24 cellular contexts compared by ENCODE assay signal in the genomic region with DNA sequence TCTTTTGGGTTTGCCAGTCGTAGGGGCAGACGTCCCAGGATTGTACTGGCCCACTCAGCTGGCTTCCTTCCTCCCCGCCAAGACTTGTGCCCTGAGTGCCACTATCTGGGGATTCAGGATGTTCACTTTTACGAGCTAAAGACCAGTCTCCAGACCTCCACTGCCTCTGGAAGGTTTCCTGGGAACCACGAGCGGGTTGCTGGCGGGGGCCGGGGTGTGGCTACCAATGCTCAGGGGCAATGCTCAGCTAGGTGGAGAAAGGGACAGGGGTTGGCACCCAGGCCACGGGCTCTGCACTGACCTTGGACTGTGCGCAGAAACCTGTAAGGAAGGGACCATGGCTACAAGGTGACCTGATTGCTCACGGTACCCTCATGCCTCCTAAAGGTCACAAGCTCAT. TPM values are rescaled to one million over a fixed set of nuclear protein-coding genes. Genes with fewer than 3 reads are reported as not detected.
DNase-seq lines count a peak whose midpoint lies in the region; ATAC-seq and TF ChIP-seq lines count a peak whose summit lies in the region.
"Had no signal": no experiment of that assay in that cellular context is flagged by ENCODE, and none has a peak within 500 bp of the region (broad histone marks: within the 10 kb centered on the region; RNA-seq: fewer than 3 reads in every experiment).

No MANE protein-coding gene starts in this region.

- H3K4me3 ChIP-seq in prostate gland, result peak overlapping the region; percentile 36 to 38
- H3K4me3 ChIP-seq: ascending aorta; BLaER1 treated with 17β-estradiol and CSF1 and Interleukin-3, amounts not matched to agents 10 nM and 100 nM; tibial nerve had no signal

- H3K9me3 Mint-ChIP-seq in H9, result peaks cover 8 to 9% of the 10 kb centered on the region in 2 experiments
- no peaks in the 10 kb centered on the region for H3K9me3 Mint-ChIP-seq in activated T-helper 17 cell treated with anti-CD3 and anti-CD28 coated beads, Interleukin-2, amount 50 U/mL, for 72 hours
- H3K9me3 Mint-ChIP-seq: activated CD4-positive, alpha-beta memory T cell treated with anti-CD3 and anti-CD28 coated beads for 36 hours had no signal

- peaks cover 6% of the 10 kb centered on the region for H3K4me1 ChIP-seq in H9 (ENCODE audit: insufficient read depth, low read length)
- peaks cover 4% of the 10 kb centered on the region for H3K4me1 ChIP-seq in prostate gland (replicated peaks)

- no peak overlapping the region for H3T11ph ChIP-seq in H9 (ENCODE audit: low read length)

- H4K91ac ChIP-seq in H9 (ENCODE audit: insufficient read length, low read depth, low read length), result no peak overlapping the region

- H3K9ac ChIP-seq in H9 (ENCODE audit: extremely low read depth, insufficient read length, low read length), result no peak overlapping the region
- H3K9ac ChIP-seq: BLaER1 treated with 17β-estradiol and CSF1 and Interleukin-3, amounts not matched to agents 10 nM and 100 nM had no signal

- no peak for ATAC-seq in activated T-helper 17 cell treated with anti-CD3 and anti-CD28 coated beads, Interleukin-2, amount 50 U/mL, for 72 hours (replicated peaks)
- no peak for ATAC-seq in HG03280 (IDR thresholded peaks at IDR 0.05; ENCODE audit: unreplicated experiment)
- ATAC-seq: activated naive CD4-positive, alpha-beta T cell treated with anti-CD3 and anti-CD28 coated beads, Interleukin-2, amount 50 U/mL, for 72 hours; left ventricle myocardium superior had no signal

- no peak overlapping the region for H3K4ac ChIP-seq in H9 (ENCODE audit: low read depth, low read length)

- H3K79me1 ChIP-seq in H9 (ENCODE audit: insufficient read depth, low read depth, low read length, poor library complexity, severe bottlenecking), result no peaks in the 10 kb centered on the region

- no CpG with 5 or more reads among the region's 11 CpGs for WGBS in H9 (ENCODE audit: extremely low coverage, insufficient read length, low lambda C conversion rate)
- WGBS in prostate gland, result 76% methylated on average over 11 of the region's 11 CpGs

- H4K5ac ChIP-seq in H9 (ENCODE audit: insufficient read length, low read depth, low read length), result no peak overlapping the region

- H2BK15ac ChIP-seq in H9 (ENCODE audit: low read depth, low read length), result no peak overlapping the region

- H3K79me2 ChIP-seq in H9 (ENCODE audit: insufficient read depth, low read length), result no peaks in the 10 kb centered on the region

- TF ChIP-seq CTCF in H9 (conservative IDR thresholded peaks at IDR 0.05) (no peak), prostate gland (IDR thresholded peaks at IDR 0.05) (no peak)

- no peak for TF ChIP-seq POLR2A in prostate gland (IDR thresholded peaks at IDR 0.05)

- H4K20me1 ChIP-seq in H9 (ENCODE audit: control insufficient read depth, insufficient read depth, insufficient read length), result no peaks in the 10 kb centered on the region

- H2AK5ac ChIP-seq in H9 (ENCODE audit: insufficient read length, low read length), result no peak overlapping the region

- H4K8ac ChIP-seq in H9 (replicated peaks; ENCODE audit: insufficient read length, low read depth, low read length), result no peak overlapping the region

- H3K14ac ChIP-seq in H9 (ENCODE audit: insufficient read depth, low read length), result no peak overlapping the region; the same call in 1 of the 2 replicates

- no peak overlapping the region for H2BK120ac ChIP-seq in H9 (ENCODE audit: low read depth, low read length, poor library complexity, severe bottlenecking)

- H3K36me3 ChIP-seq in prostate gland, result no peaks in the 10 kb centered on the region
- H3K36me3 ChIP-seq: ascending aorta; BLaER1 treated with 17β-estradiol and CSF1 and Interleukin-3, amounts not matched to agents 10 nM and 100 nM had no signal

- no peak overlapping the region for H2BK20ac ChIP-seq in H9 (ENCODE audit: low read depth, low read length, poor library complexity, severe bottlenecking)

- peaks cover 10% of the 10 kb centered on the region for H3K23me2 ChIP-seq in H9 (ENCODE audit: insufficient read length, low read depth, low read length, poor library complexity, severe bottlenecking)

- peak overlapping the region; percentile 58 to 82; a peak in 4 of 5 replicates for H3K4me3 Mint-ChIP-seq in H9
- peak overlapping the region; percentile 62 for H3K4me3 Mint-ChIP-seq in activated T-helper 17 cell treated with anti-CD3 and anti-CD28 coated beads, Interleukin-2, amount 50 U/mL, for 72 hours

- DNase-seq in H9 (no peak), epidermal melanocyte (ENCODE audit: insufficient read length, low spot score) (peak; percentile 11), prostate gland (ENCODE audit: low spot score) (no peak), ecto neural progenitor cell (ENCODE audit: low spot score) (no peak), NCI-H526 (lab: John Stamatoyannopoulos, UW) (no peak)
- DNase-seq: activated CD4-positive, alpha-beta memory T cell treated with anti-CD3 and anti-CD28 coated beads for 36 hours; GDM1; IMR-90; left ventricle myocardium superior; NCI-H1048; NCI-H187 treated with DMSO at 0.1 percent for 48 hours; NCI-H2171 treated with DMSO at 0.1 percent for 48 hours; NCI-H524 treated with DMSO at 0.1 percent for 48 hours; occipital lobe; SHP77 treated with DMSO at 0.1 percent for 48 hours had no signal

- H3K4me2 ChIP-seq in H9 (ENCODE audit: insufficient read depth, insufficient read length, low read length), result no peak overlapping the region

- H3K4me1 Mint-ChIP-seq in H9, result peaks cover 35 to 39% of the 10 kb centered on the region in 2 experiments
- H3K4me1 Mint-ChIP-seq in activated T-helper 17 cell treated with anti-CD3 and anti-CD28 coated beads, Interleukin-2, amount 50 U/mL, for 72 hours, result no peaks in the 10 kb centered on the region

- H2BK5ac ChIP-seq in H9 (ENCODE audit: insufficient read length, low read length), result no peak overlapping the region

- no peak overlapping the region for H3K23ac ChIP-seq in H9 (ENCODE audit: insufficient read length, low read depth, low read length)

- H3K27me3 Mint-ChIP-seq in H9 (ENCODE audit: low read depth), result peaks cover 60% of the 10 kb centered on the region
- H3K27me3 Mint-ChIP-seq in activated T-helper 17 cell treated with anti-CD3 and anti-CD28 coated beads, Interleukin-2, amount 50 U/mL, for 72 hours, result peaks cover 29% of the 10 kb centered on the region

- H2BK12ac ChIP-seq in H9 (ENCODE audit: insufficient read length, low read depth, low read length), result no peak overlapping the region

- H3K56ac ChIP-seq in H9 (ENCODE audit: insufficient read length, low read depth, low read length), result no peak overlapping the region

- no peak overlapping the region for H2AFZ ChIP-seq in H9 (ENCODE audit: low read length)

- intact Hi-C loops in prostate gland (cut with DNase I), result no loop called here

- no peak overlapping the region; a peak in 1 of 7 replicates for H3K27ac Mint-ChIP-seq in H9
- no peak overlapping the region for H3K27ac Mint-ChIP-seq in activated T-helper 17 cell treated with anti-CD3 and anti-CD28 coated beads, Interleukin-2, amount 50 U/mL, for 72 hours
- H3K27ac Mint-ChIP-seq: activated CD4-positive, alpha-beta memory T cell treated with anti-CD3 and anti-CD28 coated beads for 36 hours; activated naive CD4-positive, alpha-beta T cell treated with anti-CD3 and anti-CD28 coated beads, Interleukin-2, amount 50 U/mL, for 72 hours had no signal

- H3K27ac ChIP-seq in H9 (ENCODE audit: insufficient read length, low read depth, low read length), result no peak overlapping the region
- H3K27ac ChIP-seq in prostate gland, result no peak overlapping the region
- H3K27ac ChIP-seq: ascending aorta; BLaER1 treated with 17β-estradiol and CSF1 and Interleukin-3, amounts not matched to agents 10 nM and 100 nM; tibial nerve had no signal

- H3K9me3 ChIP-seq in H9 (ENCODE audit: control insufficient read depth, low read depth, low read length), result no peaks in the 10 kb centered on the region
- H3K9me3 ChIP-seq in prostate gland, result no peaks in the 10 kb centered on the region
- H3K9me3 ChIP-seq: ascending aorta, tibial nerve had no signal

- peaks cover 27% of the 10 kb centered on the region for H3K27me3 ChIP-seq in H9 (ENCODE audit: insufficient read depth, low read length)
- peaks cover 7% of the 10 kb centered on the region for H3K27me3 ChIP-seq in prostate gland (replicated peaks; ENCODE audit: insufficient read depth)

- no peak overlapping the region for H3K18ac ChIP-seq in H9 (ENCODE audit: insufficient read length, low read depth, low read length)

- peaks cover 4 to 11% (median 5%) of the 10 kb centered on the region in 3 experiments; a peak in 5 of 7 replicates for H3K36me3 Mint-ChIP-seq in H9 (ENCODE audit: insufficient read depth in 1 of 3, low read depth in 3 of 3)
- peaks cover 4% of the 10 kb centered on the region for H3K36me3 Mint-ChIP-seq in activated T-helper 17 cell treated with anti-CD3 and anti-CD28 coated beads, Interleukin-2, amount 50 U/mL, for 72 hours (ENCODE audit: low read depth)
- H3K36me3 Mint-ChIP-seq: activated CD4-positive, alpha-beta memory T cell treated with anti-CD3 and anti-CD28 coated beads for 36 hours had no signal

RNA-seq across cellular contexts. Expression of a gene that starts 2.2 kb away (rescaled TPM):
- total RNA-seq in H9 (2021) (5.7 and 5.8 TPM in 2 replicates), prostate gland (100 to 1,000 TPM; 149 to 887 TPM)
- total RNA-seq in activated T-helper 17 cell treated with anti-CD3 and anti-CD28 coated beads, Interleukin-2, amount 50 U/mL, for 72 hours, result 1 to 10 TPM; 1.3 to 2.9 TPM

RNA-seq across cellular contexts. Expression of a gene that starts 43.9 kb away (rescaled TPM):
- total RNA-seq in H9 (2021) (not detected in 2 replicates), prostate gland (1 to 10 TPM in 1 of 2 donors, not detected in 1; 1.7 TPM)
- total RNA-seq in activated T-helper 17 cell treated with anti-CD3 and anti-CD28 coated beads, Interleukin-2, amount 50 U/mL, for 72 hours, result not detected
- total RNA-seq: activated CD4-positive, alpha-beta memory T cell treated with anti-CD3 and anti-CD28 coated beads for 36 hours; activated naive CD4-positive, alpha-beta T cell treated with anti-CD3 and anti-CD28 coated beads, Interleukin-2, amount 50 U/mL, for 72 hours; ascending aorta; cardiac septum; endothelial cell of umbilical vein; IMR-90; left ventricle myocardium superior; mesenteric fat pad; occipital lobe; tibial nerve had no signal

Comparison
In these comparisons a context has a peak if more than half of its experiments do, and no peak if none do; other contexts are left out.
1. RNA of a gene that starts 2.2 kb away (total RNA-seq): 149 to 887 TPM in prostate gland; 5.7 to 5.8 TPM in H9 and 1.3 to 2.9 TPM in activated T-helper 17 cell treated with anti-CD3 and anti-CD28 coated beads, Interleukin-2, amount 50 U/mL, for 72 hours; every median in the first group is over 10 times any median in the second.